In genomic region chr2:53787911-53788289, GRCh38 we compare ENCODE assay signal across 8 cellular contexts. TPM values are rescaled to one million over a fixed set of nuclear protein-coding genes. Genes with fewer than 3 reads are reported as not detected.
DNase-seq lines count a peak whose midpoint lies in the region; ATAC-seq and TF ChIP-seq lines count a peak whose summit lies in the region.

No MANE protein-coding gene starts in this region.

- intact Hi-C loops in Caco-2 (cut with micrococcal nuclease; ENCODE audit: unreplicated experiment), result loop anchor here (2.0 kb wide), 1 partner anchor 35 kb away; no protein-coding TSS in a partner anchor

- POLR2A ChIA-PET in Caco-2 (lab: Charles Lee), result no interaction called here

- H3K4me3 ChIP-seq in Caco-2 (ENCODE audit: low read depth, low read length) (peak overlapping the region; percentile 84), NT2/D1 (ENCODE audit: insufficient read length, low read depth) (peak overlapping the region; percentile 99), endocrine pancreas (ENCODE audit: control insufficient read depth, insufficient read depth, low read length) (peak overlapping the region; percentile 99), osteoblast (ENCODE audit: insufficient read depth, low read length) (peak overlapping the region; percentile 76)

- H3K79me2 ChIP-seq in osteoblast (ENCODE audit: insufficient read depth, low read length), result peaks cover 99% of the 10 kb centered on the region

- H3K27me3 Mint-ChIP-seq in Caco-2 (ENCODE audit: insufficient read depth, unreplicated experiment), result no peaks in the 10 kb centered on the region

- no peaks in the 10 kb centered on the region for H3K9me3 Mint-ChIP-seq in Caco-2 (ENCODE audit: unreplicated experiment)

- peak overlapping the region; percentile 86 for H3K4me2 ChIP-seq in osteoblast (ENCODE audit: insufficient read depth, low read length)

- peak overlapping the region; percentile 80 for H3K27ac Mint-ChIP-seq in Caco-2 (ENCODE audit: unreplicated experiment)

- TF ChIP-seq CTCF in Caco-2 (IDR thresholded peaks at IDR 0.05; ENCODE audit: insufficient read depth in 1 of 2, low read depth in 1 of 2, low read length in 1 of 2, severe bottlenecking in 1 of 2, unreplicated experiment in 1 of 2) (no peak), osteoblast (IDR thresholded peaks at IDR 0.05; ENCODE audit: extremely low read depth, low read depth, low read length) (no peak)

- DNase-seq in Caco-2 (peak in 1 of 2 experiments; percentile 6), NT2/D1 (ENCODE audit: low read depth, low spot score) (no peak), osteoblast (ENCODE audit: insufficient read length, low spot score, missing footprints) (no peak), NCI-H446 (lab: John Stamatoyannopoulos, UW) (no peak)
- no peak for DNase-seq in stimulated activated naive CD4-positive, alpha-beta T cell (lab: John Stamatoyannopoulos, UW)

- no peak for ATAC-seq in GM21786 (IDR thresholded peaks at IDR 0.05; ENCODE audit: unreplicated experiment)
- ATAC-seq in HG03442 (IDR thresholded peaks at IDR 0.05; ENCODE audit: unreplicated experiment), result no peak

- peaks cover 14% of the 10 kb centered on the region for H4K20me1 ChIP-seq in osteoblast (ENCODE audit: insufficient read depth, low read length)

- TSS peak; percentile 59 for BruUV-seq in Caco-2 (replicated peaks; lab: Mats Ljungman, UMichigan)

- CTCF ChIA-PET in Caco-2 (lab: Charles Lee), result interaction anchor here (1.3 kb wide), 1 partner anchor 20 kb away, joined by 3 read pairs; the partner anchor contains the start of gene CHAC2

- H3K9ac ChIP-seq in NT2/D1 (ENCODE audit: insufficient read length, low read depth) (peak overlapping the region; percentile 99), endocrine pancreas (ENCODE audit: control insufficient read depth, insufficient read depth, low read length) (peak overlapping the region; percentile 80)

- H3K27ac ChIP-seq in osteoblast (ENCODE audit: low read depth, low read length), result peak overlapping the region; percentile 69

- H3K36me3 ChIP-seq in Caco-2 (ENCODE audit: control insufficient read depth, insufficient read depth, low read length), result no peaks in the 10 kb centered on the region
- H3K36me3 ChIP-seq in NT2/D1 (ENCODE audit: insufficient read depth, insufficient read length, low read length), result peaks cover 2% of the 10 kb centered on the region
- no peaks in the 10 kb centered on the region for H3K36me3 ChIP-seq in endocrine pancreas (ENCODE audit: control insufficient read depth, insufficient read depth, low read length)
- H3K36me3 ChIP-seq in osteoblast (ENCODE audit: insufficient read depth, low read length), result no peaks in the 10 kb centered on the region

- H3K27me3 ChIP-seq in Caco-2 (replicated peaks; ENCODE audit: control insufficient read depth, insufficient read depth, low read length) (no peaks in the 10 kb centered on the region), NT2/D1 (ENCODE audit: insufficient read depth, insufficient read length) (no peaks in the 10 kb centered on the region), endocrine pancreas (ENCODE audit: control insufficient read depth, insufficient read depth, low read length) (no peaks in the 10 kb centered on the region), osteoblast (ENCODE audit: insufficient read depth, low read length) (no peaks in the 10 kb centered on the region)

- peak overlapping the region; percentile 86 for H2AFZ ChIP-seq in osteoblast (ENCODE audit: low read length)

- H3K9me3 ChIP-seq in Caco-2 (no peaks in the 10 kb centered on the region), NT2/D1 (ENCODE audit: insufficient read depth, low read length) (no peaks in the 10 kb centered on the region), endocrine pancreas (ENCODE audit: control insufficient read depth, low read length) (no peaks in the 10 kb centered on the region), osteoblast (ENCODE audit: low read depth, low read length) (no peaks in the 10 kb centered on the region)

- H3K4me1 Mint-ChIP-seq in Caco-2 (ENCODE audit: low read depth, unreplicated experiment), result peaks cover 7% of the 10 kb centered on the region

- H3K4me3 Mint-ChIP-seq in Caco-2 (ENCODE audit: unreplicated experiment), result peak overlapping the region; percentile 96

- H3K4me1 ChIP-seq in Caco-2, result no peaks in the 10 kb centered on the region
- H3K4me1 ChIP-seq in NT2/D1 (ENCODE audit: insufficient read depth, insufficient read length), result no peaks in the 10 kb centered on the region
- H3K4me1 ChIP-seq in endocrine pancreas (ENCODE audit: control insufficient read depth, insufficient read depth, low read length), result peaks cover 17% of the 10 kb centered on the region
- peaks cover 22% of the 10 kb centered on the region for H3K4me1 ChIP-seq in osteoblast (ENCODE audit: insufficient read depth, low read length)

- no peaks in the 10 kb centered on the region for H3K36me3 Mint-ChIP-seq in Caco-2 (ENCODE audit: insufficient read depth, unreplicated experiment)

RNA-seq across cellular contexts. Expression of gene ERLEC1, which starts 1.1 kb away (rescaled TPM):
- total RNA-seq in Caco-2 (2022) (39.7 and 40.4 TPM in 2 replicates), osteoblast (95.2 and 114 TPM in 2 replicates)

RNA-seq across cellular contexts. Expression of gene ASB3, which starts 1.1 kb away (rescaled TPM):
- total RNA-seq in Caco-2 (2022), result 12.9 and 13.9 TPM in 2 replicates
- total RNA-seq in osteoblast, result 21.4 and 23.9 TPM in 2 replicates

RNA-seq across cellular contexts. Expression of gene CHAC2, which starts 20.3 kb away (rescaled TPM):
- total RNA-seq in Caco-2 (2022) (3.9 and 4.6 TPM in 2 replicates), osteoblast (2.7 and 3.3 TPM in 2 replicates)
